In the genomic region with DNA sequence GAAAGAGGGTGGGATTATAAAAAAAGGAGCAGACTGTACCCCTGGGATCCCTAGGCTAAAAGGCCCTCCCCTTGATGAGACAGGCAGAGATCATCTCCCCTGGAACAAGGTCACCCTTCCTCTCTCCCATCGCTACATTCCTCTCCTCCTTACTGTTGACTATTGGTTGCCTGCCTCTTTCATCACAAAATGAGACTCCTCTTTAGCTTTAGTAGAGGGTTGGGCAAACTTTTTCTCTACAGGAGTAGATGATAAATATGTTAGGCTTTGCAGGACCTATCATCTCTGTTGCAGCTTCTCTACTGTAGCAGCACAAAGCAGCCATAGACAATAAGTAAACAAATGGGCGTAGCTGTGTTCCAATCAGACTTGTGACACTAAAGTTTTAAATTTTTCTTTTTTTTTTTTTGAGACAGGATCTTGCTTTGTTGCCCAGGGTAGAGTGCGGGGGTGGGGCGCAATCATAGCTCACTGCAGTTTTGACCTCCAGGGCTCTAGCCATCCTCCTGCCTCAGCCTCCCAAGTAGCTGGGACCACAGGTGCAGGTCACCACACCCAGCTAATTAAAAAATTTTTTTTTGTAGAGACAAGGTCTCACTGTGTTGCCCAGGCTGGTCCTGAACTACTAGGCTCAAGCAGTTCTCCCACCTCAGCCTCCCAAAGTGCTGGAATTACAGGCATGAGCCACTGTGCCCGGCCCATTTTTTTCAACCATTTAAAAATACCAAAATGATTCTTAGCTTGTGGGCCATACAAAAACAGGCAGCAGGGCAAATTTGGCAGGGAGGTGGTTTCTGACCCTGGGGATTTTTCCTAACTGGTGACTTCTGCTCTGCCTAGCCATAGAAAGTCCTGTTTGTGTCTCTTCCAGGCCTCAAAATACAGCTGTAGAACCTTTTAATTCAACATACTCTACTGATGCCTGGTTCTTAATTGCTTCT, we compare ENCODE assay signal across 8 cellular contexts.
DNase-seq lines count a peak whose midpoint lies in the region; ATAC-seq, FAIRE-seq and TF ChIP-seq lines count a peak whose summit lies in the region.

No MANE protein-coding gene starts in this region.

- H3K4me2 ChIP-seq in DOHH2 (ENCODE audit: low read length), result peak overlapping the region; percentile 100
- H3K4me2 ChIP-seq in parathyroid adenoma (ENCODE audit: low read length), result peak overlapping the region; percentile 99

- TF ChIP-seq CTCF in DOHH2 (IDR thresholded peaks at IDR 0.05; ENCODE audit: low read depth, low read length, poor library complexity, severe bottlenecking) (no peak), RWPE2 (IDR thresholded peaks at IDR 0.05; ENCODE audit: poor library complexity, severe bottlenecking) (no peak), epithelial cell of esophagus (IDR thresholded peaks at IDR 0.05; ENCODE audit: insufficient read depth, low read depth, low read length, missing control alignments) (no peak), parathyroid adenoma (IDR thresholded peaks at IDR 0.05) (no peak)

- no peak overlapping the region for H3K9ac ChIP-seq in parathyroid adenoma

- H3K79me2 ChIP-seq in DOHH2 (ENCODE audit: control insufficient read depth, low read length) (peaks cover 32% of the 10 kb centered on the region), parathyroid adenoma (no peaks in the 10 kb centered on the region)

- DNase-seq in RWPE2 (ENCODE audit: low spot score) (no peak), epithelial cell of esophagus (ENCODE audit: low read depth) (peak; percentile 74), UCSD-AML1 (lab: John Stamatoyannopoulos, UW; ENCODE audit: unreplicated experiment) (no peak), COLO668 (lab: John Stamatoyannopoulos, UW; ENCODE audit: unreplicated experiment) (no peak), RCC 7860 (ENCODE audit: low spot score) (no peak)

- H3K4me1 ChIP-seq in DOHH2 (ENCODE audit: control insufficient read depth, low read length) (peaks cover 97% of the 10 kb centered on the region), RWPE2 (ENCODE audit: insufficient read depth, poor library complexity, severe bottlenecking) (peaks cover 57% of the 10 kb centered on the region), parathyroid adenoma (peaks cover 46% of the 10 kb centered on the region)

- H3K36me3 ChIP-seq in DOHH2 (ENCODE audit: control insufficient read depth, low read length) (peaks cover 9% of the 10 kb centered on the region; the same call in 1 of the 2 replicates), RWPE2 (ENCODE audit: low read depth) (peaks cover 13% of the 10 kb centered on the region), parathyroid adenoma (ENCODE audit: control insufficient read depth, insufficient read depth, low read length) (no peaks in the 10 kb centered on the region)

- H3K27ac ChIP-seq in DOHH2 (ENCODE audit: low read depth, low read length) (peak overlapping the region; percentile 97), RWPE2 (ENCODE audit: poor library complexity, severe bottlenecking) (peak overlapping the region; percentile 100), parathyroid adenoma (peak overlapping the region; percentile 100)

- no peaks in the 10 kb centered on the region for H3K9me2 ChIP-seq in DOHH2 (replicated peaks; ENCODE audit: control insufficient read depth, low read length)

- peaks cover 55% of the 10 kb centered on the region for H3F3A ChIP-seq in DOHH2 (ENCODE audit: control insufficient read depth, insufficient read depth)

- peak overlapping the region; percentile 73 for H3K4me3 ChIP-seq in DOHH2 (ENCODE audit: low read length)
- no peak overlapping the region for H3K4me3 ChIP-seq in RWPE2 (ENCODE audit: severe bottlenecking)
- H3K4me3 ChIP-seq in epithelial cell of esophagus (ENCODE audit: low read length), result no peak overlapping the region
- H3K4me3 ChIP-seq in parathyroid adenoma (ENCODE audit: low read depth, low read length), result no peak overlapping the region

- H4K20me1 ChIP-seq in DOHH2 (ENCODE audit: control insufficient read depth, insufficient read depth, low read depth, low read length), result no peaks in the 10 kb centered on the region; the same call in 1 of the 2 replicates

- FAIRE-seq in RCC 7860 (lab: Jason Lieb, UNC), result no peak

- H3K27me3 ChIP-seq in DOHH2 (ENCODE audit: control insufficient read depth, low read length), result no peaks in the 10 kb centered on the region
- H3K27me3 ChIP-seq in RWPE2 (ENCODE audit: insufficient read depth, poor library complexity, severe bottlenecking), result no peaks in the 10 kb centered on the region
- H3K27me3 ChIP-seq in parathyroid adenoma (ENCODE audit: control insufficient read depth, insufficient read depth, low read length), result no peaks in the 10 kb centered on the region

- H3K9me3 ChIP-seq in DOHH2 (ENCODE audit: control insufficient read depth, insufficient read depth, low read length), result no peaks in the 10 kb centered on the region
- H3K9me3 ChIP-seq in RWPE2 (ENCODE audit: severe bottlenecking), result no peaks in the 10 kb centered on the region
- no peaks in the 10 kb centered on the region for H3K9me3 ChIP-seq in parathyroid adenoma (ENCODE audit: control insufficient read depth, low read length)

- H2AFZ ChIP-seq in parathyroid adenoma, result no peak overlapping the region

- ATAC-seq in RWPE2 (ENCODE audit: low read depth) (no peak), HG03159 (IDR thresholded peaks at IDR 0.05; ENCODE audit: unreplicated experiment) (no peak)
